In the genomic region with DNA sequence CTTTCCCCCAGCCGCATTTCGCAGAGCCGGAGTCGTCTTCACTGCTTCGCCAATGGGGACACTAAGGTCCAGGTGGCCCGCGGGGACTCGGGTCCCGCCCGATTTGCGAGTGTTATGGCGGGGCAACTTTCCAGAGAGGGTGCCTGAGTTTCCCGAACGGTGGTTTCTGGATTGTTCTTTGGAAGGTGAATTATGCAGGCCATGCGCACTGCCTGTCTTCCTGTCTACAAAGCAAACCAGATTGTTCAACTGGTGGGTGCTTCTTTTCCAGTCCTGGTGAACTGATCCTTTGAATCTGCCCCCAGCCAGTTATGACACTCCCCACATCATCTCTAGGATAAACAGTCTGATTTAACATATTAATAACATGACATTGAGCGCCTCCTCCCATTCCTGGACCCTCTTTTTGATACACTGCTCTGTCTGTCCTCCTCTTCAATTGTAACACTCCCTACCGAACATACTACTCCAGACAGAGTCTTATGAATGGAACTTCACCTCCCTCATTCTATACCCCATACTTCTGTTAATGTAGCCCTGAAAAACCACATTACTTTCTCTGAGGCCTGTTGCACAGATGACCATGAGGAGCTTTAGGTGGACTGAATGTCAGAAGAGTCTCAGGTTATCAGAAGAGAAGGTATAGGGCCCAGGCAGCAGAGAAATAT, we compare ENCODE assay signal across 8 cellular contexts.
DNase-seq lines count a peak whose midpoint lies in the region; ATAC-seq, FAIRE-seq and TF ChIP-seq lines count a peak whose summit lies in the region.

No MANE protein-coding gene starts in this region.

- H3K4me3 ChIP-seq in endothelial cell of umbilical vein (replicated peaks in 1 of 3; ENCODE audit: insufficient read depth in 1 of 3, low read depth in 1 of 3, low read length in 3 of 3) = peak overlapping the region in 2 of 3 experiments; percentile 40 to 66
- peak overlapping the region; percentile 87 for H3K4me3 ChIP-seq in parathyroid adenoma (ENCODE audit: low read depth, low read length)

- H2AFZ ChIP-seq in endothelial cell of umbilical vein (ENCODE audit: low read depth, low read length) (peak overlapping the region; percentile 52), parathyroid adenoma (peak overlapping the region; percentile 89)

- BruUV-seq in endothelial cell of umbilical vein (replicated peaks; lab: Mats Ljungman, UMichigan) = no TSS peak

- dilution Hi-C loops in endothelial cell of umbilical vein (cut with MboI; ENCODE audit: extremely low pct_ligation_motif_present, low sequenced_read_pairs) = no loop called here

- ATAC-seq in HG02970 (IDR thresholded peaks at IDR 0.05; ENCODE audit: low FRiP score, unreplicated experiment) = no peak

- H3K27ac ChIP-seq in endothelial cell of umbilical vein (ENCODE audit: insufficient read depth, low read depth, low read length) = no peak overlapping the region
- peak overlapping the region; percentile 70 for H3K27ac ChIP-seq in parathyroid adenoma

- no peaks in the 10 kb centered on the region for H3K9me1 ChIP-seq in endothelial cell of umbilical vein (replicated peaks; ENCODE audit: control insufficient read depth, extremely low read depth, insufficient read depth, low read length)

- FAIRE-seq in endothelial cell of umbilical vein (lab: Jason Lieb, UNC) = peak; percentile 46
- no peak for FAIRE-seq in D721Med (lab: Jason Lieb, UNC)

- H3K9me3 ChIP-seq in endothelial cell of umbilical vein (replicated peaks; ENCODE audit: control insufficient read depth, insufficient read depth, low read length) (no peaks in the 10 kb centered on the region), parathyroid adenoma (ENCODE audit: control insufficient read depth, low read length) (no peaks in the 10 kb centered on the region)

- POLR2A ChIA-PET in endothelial cell of umbilical vein (lab: Charles Lee) = interaction anchor here (0.6 kb wide), 2 partner anchors 22 to 38 kb away, joined by 3 read pairs; no protein-coding TSS in a partner anchor

- TF ChIP-seq CTCF in endothelial cell of umbilical vein (IDR thresholded peaks at IDR 0.05; ENCODE audit: extremely low read depth in 1 of 2, insufficient read depth in 1 of 2, low read depth in 1 of 2, low read length in 2 of 2) = no peak
- no peak for TF ChIP-seq CTCF in parathyroid adenoma (IDR thresholded peaks at IDR 0.05)
- TF ChIP-seq CTCF in D721Med (IDR thresholded peaks at IDR 0.05; ENCODE audit: insufficient read depth, missing control alignments) = no peak
- TF ChIP-seq CTCF in GM10266 (IDR thresholded peaks at IDR 0.05; ENCODE audit: control insufficient read depth, insufficient read depth, low read depth, missing control alignments) = no peak

- intact Hi-C loops in endothelial cell of umbilical vein (cut with micrococcal nuclease) = loop anchor here (2.0 kb wide), 1 partner anchor 292 kb away; no protein-coding TSS in a partner anchor

- H3K27me3 ChIP-seq in endothelial cell of umbilical vein (ENCODE audit: control insufficient read depth in 2 of 2, insufficient read depth in 2 of 2, low read length in 2 of 2) = peaks cover 0 to 4% of the 10 kb centered on the region in 2 experiments
- no peaks in the 10 kb centered on the region for H3K27me3 ChIP-seq in parathyroid adenoma (ENCODE audit: control insufficient read depth, insufficient read depth, low read length)

- DNase-seq in SKM-1 (lab: John Stamatoyannopoulos, UW; ENCODE audit: unreplicated experiment) (peak; percentile 23), SKM-1 treated with dmso at 0.1 percent for 144 hours (lab: John Stamatoyannopoulos, UW; ENCODE audit: unreplicated experiment) (no peak), RPMI7951 (ENCODE audit: low read depth) (peak; percentile 37), endothelial cell of umbilical vein (ENCODE audit: low read depth, low spot score) (peak; percentile 28), D721Med (ENCODE audit: insufficient read length, low spot score) (no peak), GM10266 (ENCODE audit: extremely low spot score) (no peak)

- H3K9ac ChIP-seq in endothelial cell of umbilical vein (replicated peaks; ENCODE audit: extremely low read depth, insufficient read depth, low read length) (no peak overlapping the region), parathyroid adenoma (no peak overlapping the region)

- H4K20me1 ChIP-seq in endothelial cell of umbilical vein (replicated peaks; ENCODE audit: control insufficient read depth, extremely low read depth, insufficient read depth, low read length) = no peaks in the 10 kb centered on the region

- H3K4me2 ChIP-seq in endothelial cell of umbilical vein (ENCODE audit: insufficient read depth, low read length) = peak overlapping the region; percentile 53
- H3K4me2 ChIP-seq in parathyroid adenoma (ENCODE audit: low read length) = peak overlapping the region; percentile 82

- TF ChIP-seq POLR2A in endothelial cell of umbilical vein (IDR thresholded peaks at IDR 0.05; ENCODE audit: low read depth, low read length) = no peak

- H3K36me3 ChIP-seq in endothelial cell of umbilical vein (ENCODE audit: control insufficient read depth in 2 of 2, extremely low read depth in 1 of 2, insufficient read depth in 2 of 2, low read length in 2 of 2) (no peaks in the 10 kb centered on the region), parathyroid adenoma (ENCODE audit: control insufficient read depth, insufficient read depth, low read length) (no peaks in the 10 kb centered on the region)

- CTCF ChIA-PET in endothelial cell of umbilical vein (lab: Charles Lee) = interaction anchor here (0.7 to 1.9 kb wide), 2 partner anchors 13 to 292 kb away, joined by 3 to 9 read pairs (median 4); no protein-coding TSS in a partner anchor

- peaks cover 3% of the 10 kb centered on the region for H3K4me1 ChIP-seq in endothelial cell of umbilical vein (ENCODE audit: control insufficient read depth, extremely low read depth, insufficient read depth, low read length)
- no peaks in the 10 kb centered on the region for H3K4me1 ChIP-seq in parathyroid adenoma

- H3K79me2 ChIP-seq in endothelial cell of umbilical vein (ENCODE audit: control insufficient read depth, insufficient read depth, low read length) (no peaks in the 10 kb centered on the region), parathyroid adenoma (no peaks in the 10 kb centered on the region)

TF ChIP-seq in endothelial cell of umbilical vein, 7 proteins besides CTCF, POLR2A, EP300 and RAD21:
- TF ChIP-seq POLR2AphosphoS5 (IDR thresholded peaks at IDR 0.05; ENCODE audit: insufficient read depth, low read depth, low read length) (no peak), FOS (IDR thresholded peaks at IDR 0.05; ENCODE audit: borderline replicate concordance, insufficient read depth, low read length) (no peak), MYC (IDR thresholded peaks at IDR 0.05; ENCODE audit: low read depth, low read length) (no peak), EZH2 (IDR thresholded peaks at IDR 0.05; ENCODE audit: borderline replicate concordance, low read depth, low read length, severe bottlenecking) (no peak), GATA2 (IDR thresholded peaks at IDR 0.05; ENCODE audit: insufficient read depth, insufficient read length, low read depth, low read length) (no peak), JUN (IDR thresholded peaks at IDR 0.05; ENCODE audit: borderline replicate concordance, insufficient read depth, insufficient read length, low read depth) (no peak)
- TF ChIP-seq, protein P1, sequence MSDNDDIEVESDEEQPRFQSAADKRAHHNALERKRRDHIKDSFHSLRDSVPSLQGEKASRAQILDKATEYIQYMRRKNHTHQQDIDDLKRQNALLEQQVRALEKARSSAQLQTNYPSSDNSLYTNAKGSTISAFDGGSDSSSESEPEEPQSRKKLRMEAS (IDR thresholded peaks at IDR 0.05; ENCODE audit: insufficient read depth, insufficient read length) = no peak

Comparison
In these comparisons a context has a peak if more than half of its experiments do, and no peak if none do; other contexts are left out.
1. DNase-seq: peak in SKM-1 (single experiment), RPMI7951 (single experiment) and endothelial cell of umbilical vein (single experiment); none in SKM-1 treated with dmso at 0.1 percent for 144 hours (single experiment), D721Med (single experiment) and GM10266 (single experiment).